In the genomic region with DNA sequence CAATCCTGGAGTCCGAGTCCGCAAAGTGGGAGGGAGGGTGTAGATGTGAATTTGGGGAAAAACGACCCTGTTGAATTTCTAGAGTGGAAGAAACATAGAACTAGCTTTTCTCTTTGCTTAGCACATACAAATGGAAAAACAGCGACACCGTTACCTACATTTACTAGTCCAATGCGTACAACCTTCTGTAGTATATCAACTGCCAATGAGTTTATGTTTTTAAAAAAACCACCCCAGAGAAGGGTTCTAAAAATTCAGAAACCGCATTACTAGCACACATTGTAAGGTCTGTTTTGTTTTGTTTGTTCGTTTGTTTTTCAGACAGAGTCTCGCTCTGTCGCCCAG, we compare ENCODE assay signal across 8 cellular contexts. TPM values are rescaled to one million over a fixed set of nuclear protein-coding genes. Genes with fewer than 3 reads are reported as not detected.
A peak's percentile ranks its signal among the peaks of the same experiment; 100 is the strongest.
DNase-seq lines count a peak whose midpoint lies in the region; ATAC-seq, FAIRE-seq and TF ChIP-seq lines count a peak whose summit lies in the region.

No MANE protein-coding gene starts in this region.

- peaks cover 3% of the 10 kb centered on the region for H3K36me3 ChIP-seq in mammary epithelial cell (ENCODE audit: insufficient read depth, low read length)

- no peaks in the 10 kb centered on the region for H3K4me1 ChIP-seq in mammary epithelial cell (ENCODE audit: insufficient read depth, low read length)

- DNase-seq in activated CD4-positive, alpha-beta T cell treated with anti-CD3 and anti-CD28 coated beads for 36 hours: no peak
- no peak for DNase-seq in activated CD4-positive, alpha-beta T cell treated with anti-CD3 and anti-CD28 coated beads for 48 hours
- no peak for DNase-seq in mammary epithelial cell
- no peak for DNase-seq in naive B cell
- no peak for DNase-seq in NCI-H2171 treated with DMSO at 0.1 percent for 48 hours (lab: John Stamatoyannopoulos, UW)
- no peak for DNase-seq in GM19239 (ENCODE audit: insufficient read length, low spot score)
- DNase-seq in RPMI8226: no peak

- ATAC-seq in activated CD4-positive, alpha-beta T cell treated with anti-CD3 and anti-CD28 coated beads for 36 hours: peak; percentile 28
- ATAC-seq in HG03342 (IDR thresholded peaks at IDR 0.05; ENCODE audit: unreplicated experiment): peak; percentile 24
- peak; percentile 21 to 22 for ATAC-seq in naive B cell (ENCODE audit: low read depth in 2 of 2)

- H3K27ac Mint-ChIP-seq in activated CD4-positive, alpha-beta T cell treated with anti-CD3 and anti-CD28 coated beads for 36 hours: peak overlapping the region; percentile 88
- H3K27ac Mint-ChIP-seq in naive B cell: peak overlapping the region; percentile 76 to 99 (median 98)

- H4K20me1 ChIP-seq in mammary epithelial cell (ENCODE audit: insufficient read depth, low read length): no peaks in the 10 kb centered on the region

- H3K4me1 Mint-ChIP-seq in activated CD4-positive, alpha-beta T cell treated with anti-CD3 and anti-CD28 coated beads for 36 hours: peaks cover 29% of the 10 kb centered on the region
- H3K4me1 Mint-ChIP-seq in naive B cell: peaks cover 13 to 27% (median 27%) of the 10 kb centered on the region in 3 donors

- intact Hi-C loops in activated CD4-positive, alpha-beta T cell treated with anti-CD3 and anti-CD28 coated beads for 36 hours (cut with DNase I, micrococcal nuclease): loop anchor here (1.0 to 5.0 kb wide), 7 partner anchors 61 to 1977 kb away; a partner anchor contains a TSS
- intact Hi-C loops in mammary epithelial cell (cut with micrococcal nuclease): loop anchor here (5.0 to 10.0 kb wide), 2 partner anchors 58 to 775 kb away; a partner anchor contains a TSS

- H3K9me3 Mint-ChIP-seq in activated CD4-positive, alpha-beta T cell treated with anti-CD3 and anti-CD28 coated beads for 36 hours (ENCODE audit: low read depth): peaks cover 2% of the 10 kb centered on the region
- H3K9me3 Mint-ChIP-seq in naive B cell: no peaks in the 10 kb centered on the region

- no peaks in the 10 kb centered on the region for H3K9me3 ChIP-seq in mammary epithelial cell (replicated peaks; ENCODE audit: insufficient read depth, low read length)

- H3K27me3 ChIP-seq in mammary epithelial cell (ENCODE audit: insufficient read depth, low read length): no peaks in the 10 kb centered on the region

- dilution Hi-C loops in mammary epithelial cell (cut with HindIII; ENCODE audit: low sequenced_read_pairs): no loop called here

- H3K4me2 ChIP-seq in mammary epithelial cell (ENCODE audit: insufficient read depth, low read depth, low read length): peak overlapping the region; percentile 87

- peaks cover 39% of the 10 kb centered on the region for H3K79me2 ChIP-seq in mammary epithelial cell (ENCODE audit: insufficient read depth, low read length)

- in situ Hi-C loops in mammary epithelial cell (cut with MboI; ENCODE audit: low sequenced_read_pairs in 2 of 2): no loop called here

- H3K4me3 Mint-ChIP-seq in activated CD4-positive, alpha-beta T cell treated with anti-CD3 and anti-CD28 coated beads for 36 hours: peak overlapping the region; percentile 98
- peak overlapping the region; percentile 89 to 98 (median 96) for H3K4me3 Mint-ChIP-seq in naive B cell

- H3K27ac ChIP-seq in mammary epithelial cell (ENCODE audit: insufficient read depth, low read depth, low read length): no peak overlapping the region

- CTCF ChIA-PET in activated CD4-positive, alpha-beta T cell treated with anti-CD3 and anti-CD28 coated beads for 36 hours (lab: Charles Lee): no interaction called here
- CTCF ChIA-PET in mammary epithelial cell (lab: Charles Lee; ENCODE audit: low non-redundant PET): no interaction called here

- no peaks in the 10 kb centered on the region for H3K27me3 Mint-ChIP-seq in activated CD4-positive, alpha-beta T cell treated with anti-CD3 and anti-CD28 coated beads for 36 hours
- H3K27me3 Mint-ChIP-seq in naive B cell: peaks cover 4 to 12% (median 5%) of the 10 kb centered on the region in 3 donors

- H2AFZ ChIP-seq in mammary epithelial cell (ENCODE audit: low read depth, low read length): peak overlapping the region; percentile 94

- peaks cover 26% of the 10 kb centered on the region for H3K36me3 Mint-ChIP-seq in activated CD4-positive, alpha-beta T cell treated with anti-CD3 and anti-CD28 coated beads for 36 hours (ENCODE audit: low read depth)
- no peaks in the 10 kb centered on the region for H3K36me3 Mint-ChIP-seq in naive B cell

- no peak for TF ChIP-seq CTCF in mammary epithelial cell (conservative IDR thresholded peaks at IDR 0.05 in 1 of 2, IDR thresholded peaks at IDR 0.05 in 1 of 2; ENCODE audit: extremely low read depth in 1 of 2, insufficient read depth in 1 of 2, low read depth in 1 of 2, low read length in 2 of 2)

- POLR2A ChIA-PET in activated CD4-positive, alpha-beta T cell treated with anti-CD3 and anti-CD28 coated beads for 36 hours (lab: Charles Lee): no interaction called here

- FAIRE-seq in GM19239 (lab: Jason Lieb, UNC): no peak

- H3K4me3 ChIP-seq in mammary epithelial cell (replicated peaks in 1 of 3; ENCODE audit: insufficient read depth in 1 of 3, low read depth in 2 of 3, low read length in 3 of 3): peak overlapping the region; percentile 91 to 94 (median 92)

- no TSS peak for BruUV-seq in mammary epithelial cell (replicated peaks; lab: Mats Ljungman, UMichigan)

- WGBS in mammary epithelial cell (ENCODE audit: low coverage, missing lambda C conversion rate): 34% methylated on average over 9 of the region's 10 CpGs

- H3K9ac ChIP-seq in mammary epithelial cell (ENCODE audit: insufficient read depth, low read length): no peak overlapping the region

RNA-seq across cellular contexts. Expression of a gene that starts 0.3 kb away (rescaled TPM):
- 10 to 100 TPM; 67.2 to 69.4 TPM for total RNA-seq in activated CD4-positive, alpha-beta T cell treated with anti-CD3 and anti-CD28 coated beads for 36 hours
- total RNA-seq in mammary epithelial cell: 10 to 100 TPM; 56.7 to 68.5 TPM
- polyA plus RNA-seq in mammary epithelial cell (33.7 TPM), naive B cell (ENCODE audit: low read depth in 6 of 6) (10 to 100 TPM; 33.2 to 58.8 (median 43.6) TPM)
- polyA minus RNA-seq in mammary epithelial cell: 61.6 TPM

RNA-seq across cellular contexts. Expression of a gene that starts 45.6 kb away (rescaled TPM):
- total RNA-seq in activated CD4-positive, alpha-beta T cell treated with anti-CD3 and anti-CD28 coated beads for 36 hours: not detected
- total RNA-seq in mammary epithelial cell: not detected
- polyA plus RNA-seq in mammary epithelial cell (not detected), naive B cell (ENCODE audit: low read depth in 6 of 6) (not detected)
- not detected for polyA minus RNA-seq in mammary epithelial cell

RNA-seq across cellular contexts. Expression of a gene that starts 59.2 kb away (rescaled TPM):
- total RNA-seq in activated CD4-positive, alpha-beta T cell treated with anti-CD3 and anti-CD28 coated beads for 36 hours: 100 to 1,000 TPM; 179 to 216 TPM
- total RNA-seq in mammary epithelial cell: 10 to 100 TPM; 34.0 to 76.5 TPM
- polyA plus RNA-seq in mammary epithelial cell (39.4 TPM), naive B cell (ENCODE audit: low read depth in 6 of 6) (100 to 1,000 TPM in 1 of 6 donors, 10 to 100 TPM in 5; 66.6 to 137 (median 80.9) TPM)
- 30.4 TPM for polyA minus RNA-seq in mammary epithelial cell
